8 cellular contexts compared by ENCODE assay signal in genomic region chr16:71288570-71288889, GRCh38. TPM values are rescaled to one million over a fixed set of nuclear protein-coding genes. Genes with fewer than 3 reads are reported as not detected.
DNase-seq lines count a peak whose midpoint lies in the region; ATAC-seq and TF ChIP-seq lines count a peak whose summit lies in the region.

No MANE protein-coding gene starts in this region.

- TF ChIP-seq CTCF in RWPE1 (conservative IDR thresholded peaks at IDR 0.05; ENCODE audit: low read depth) (no peak), fibroblast of lung (conservative IDR thresholded peaks at IDR 0.05 in 1 of 2, IDR thresholded peaks at IDR 0.05 in 1 of 2; ENCODE audit: low read depth in 1 of 2, low read length in 2 of 2) (no peak), retinal pigment epithelial cell (conservative IDR thresholded peaks at IDR 0.05; ENCODE audit: low read depth, low read length) (no peak)

- peak overlapping the region; percentile 86 for H3K9ac ChIP-seq in fibroblast of lung (ENCODE audit: insufficient read depth, low read length)

- H3K79me2 ChIP-seq in fibroblast of lung (ENCODE audit: control insufficient read depth, insufficient read depth, low read length), result peaks cover 9% of the 10 kb centered on the region

- CTCF ChIA-PET in RWPE1 (lab: Yijun Ruan, JAX), result interaction anchor here (0.7 kb wide), 2 partner anchors 51 to 173 kb away, joined by 4 read pairs; no protein-coding TSS in a partner anchor

- H4K20me1 ChIP-seq in fibroblast of lung (ENCODE audit: control insufficient read depth, extremely low read depth, insufficient read depth, low read length), result no peaks in the 10 kb centered on the region

- DNase-seq in RWPE1 (ENCODE audit: low spot score) (no peak), fibroblast of lung (ENCODE audit: low read depth in 2 of 2) (peak in 1 of 2 donors; percentile 49), retinal pigment epithelial cell (ENCODE audit: low read depth) (peak; percentile 42), GM03348 (ENCODE audit: low spot score) (no peak)

- peak overlapping the region; percentile 48 for H2AFZ ChIP-seq in fibroblast of lung (ENCODE audit: low read length)

- no peaks in the 10 kb centered on the region for H3K27me3 ChIP-seq in fibroblast of lung (ENCODE audit: control insufficient read depth, insufficient read depth, low read length)

- H3K4me1 ChIP-seq in fibroblast of lung (ENCODE audit: control insufficient read depth, extremely low read depth, insufficient read depth, low read length), result no peaks in the 10 kb centered on the region

- peak overlapping the region; percentile 67 to 91 (median 84) for H3K4me3 ChIP-seq in fibroblast of lung (replicated peaks in 1 of 4; ENCODE audit: control extremely low read depth in 1 of 4, insufficient read depth in 1 of 4, low read depth in 3 of 4, low read length in 4 of 4)
- H3K4me3 ChIP-seq in retinal pigment epithelial cell (ENCODE audit: low read length), result peak overlapping the region; percentile 62

- POLR2A ChIA-PET in RWPE1 (lab: Yijun Ruan, JAX; ENCODE audit: low non-redundant PET), result no interaction called here

- TF ChIP-seq POLR2A in GM18505 (IDR thresholded peaks at IDR 0.05; ENCODE audit: borderline replicate concordance, extremely low read depth, insufficient read depth, insufficient read length), result no peak

- ATAC-seq in GM18517 (IDR thresholded peaks at IDR 0.05; ENCODE audit: unreplicated experiment), result peak; percentile 2
- no peak for ATAC-seq in GM18505 (IDR thresholded peaks at IDR 0.05; ENCODE audit: unreplicated experiment)
- ATAC-seq in HG03159 (IDR thresholded peaks at IDR 0.05; ENCODE audit: unreplicated experiment), result no peak
- ATAC-seq in HG03432 (IDR thresholded peaks at IDR 0.05; ENCODE audit: unreplicated experiment), result no peak

- H3K27ac ChIP-seq in RWPE1 (peak overlapping the region; percentile 87), fibroblast of lung (ENCODE audit: insufficient read depth, low read length) (peak overlapping the region; percentile 89)

- no peaks in the 10 kb centered on the region for H3K9me3 ChIP-seq in fibroblast of lung (ENCODE audit: control insufficient read depth, insufficient read depth, low read depth, low read length)

- H3K4me2 ChIP-seq in fibroblast of lung (ENCODE audit: extremely low read depth, insufficient read depth, low read length), result peak overlapping the region; percentile 92

- H3K36me3 ChIP-seq in fibroblast of lung (ENCODE audit: control insufficient read depth, insufficient read depth, low read length), result peaks cover 4% of the 10 kb centered on the region

RNA-seq across cellular contexts. Expression of gene CMTR2, which starts 0.7 kb away (rescaled TPM):
- 29.2 and 29.5 TPM in 2 replicates for total RNA-seq in fibroblast of lung
- 18.0 and 22.1 TPM in 2 replicates for polyA plus RNA-seq in fibroblast of lung
- 9.7 and 10.5 TPM in 2 replicates for polyA plus RNA-seq in fibroblast of lung (2012)
- 4.9 and 5.0 TPM in 2 replicates for polyA minus RNA-seq in fibroblast of lung (ENCODE audit: low replicate concordance)

RNA-seq across cellular contexts. Expression of gene HYDIN, which starts 58.0 kb away (rescaled TPM):
- total RNA-seq in fibroblast of lung, result 1.3 and 1.7 TPM in 2 replicates
- polyA plus RNA-seq in fibroblast of lung, result 0.26 and 0.54 TPM in 2 replicates
- polyA plus RNA-seq in fibroblast of lung (2012), result 0.15 and 0.31 TPM in 2 replicates
- 0.47 TPM in 1 of 2 replicates, not detected in the other for polyA minus RNA-seq in fibroblast of lung (ENCODE audit: low replicate concordance)
